ENCODE assay signal across 8 cellular contexts in genomic region chr1:89483010-89483756, GRCh38.
DNase-seq lines count a peak whose midpoint lies in the region; ATAC-seq and TF ChIP-seq lines count a peak whose summit lies in the region.

No MANE protein-coding gene starts in this region.

- no peak overlapping the region for H3K27ac Mint-ChIP-seq in central memory CD8-positive, alpha-beta T cell (ENCODE audit: low read depth)

- peak; percentile 83 for DNase-seq in NCI-H345 treated with DMSO at 0.1 percent for 48 hours (lab: John Stamatoyannopoulos, UW; ENCODE audit: unreplicated experiment)
- peak; percentile 54 for DNase-seq in activated CD4-positive, CD25-positive, alpha-beta regulatory T cell treated with anti-CD3 and anti-CD28 coated beads, Interleukin-2, amount 50 U/mL, for 16 hours (ENCODE audit: low read depth, low spot score)
- peak; percentile 50 to 58 for DNase-seq in central memory CD8-positive, alpha-beta T cell (ENCODE audit: low spot score in 2 of 2)
- peak; percentile 73 for DNase-seq in kidney glomerular epithelial cell (lab: John Stamatoyannopoulos, UW)
- DNase-seq in stimulated activated CD4-positive, alpha-beta T cell treated with anti-CD3 and anti-CD28 coated beads, Interleukin-2, amount 100 ng/mL, for 4 hours (ENCODE audit: low read depth), result peak; percentile 75

- peaks cover 6% of the 10 kb centered on the region for H3K9me3 Mint-ChIP-seq in central memory CD8-positive, alpha-beta T cell

- H3K4me1 ChIP-seq in DOHH2 (ENCODE audit: control insufficient read depth, low read length), result no peaks in the 10 kb centered on the region

- H3K27ac ChIP-seq in DOHH2 (ENCODE audit: low read depth, low read length), result no peak overlapping the region

- H3K4me1 Mint-ChIP-seq in central memory CD8-positive, alpha-beta T cell, result no peaks in the 10 kb centered on the region

- no peak overlapping the region for H3K4me3 Mint-ChIP-seq in central memory CD8-positive, alpha-beta T cell

- TF ChIP-seq CTCF in DOHH2 (IDR thresholded peaks at IDR 0.05; ENCODE audit: low read depth, low read length, poor library complexity, severe bottlenecking), result peak; percentile 82

- H4K20me1 ChIP-seq in DOHH2 (ENCODE audit: control insufficient read depth, insufficient read depth, low read depth, low read length), result no peaks in the 10 kb centered on the region

- no peaks in the 10 kb centered on the region for H3K9me2 ChIP-seq in DOHH2 (replicated peaks; ENCODE audit: control insufficient read depth, low read length)

- H3K4me3 ChIP-seq in DOHH2 (ENCODE audit: low read length), result no peak overlapping the region

- H3K27me3 ChIP-seq in DOHH2 (ENCODE audit: control insufficient read depth, low read length), result no peaks in the 10 kb centered on the region

- H3K4me2 ChIP-seq in DOHH2 (ENCODE audit: low read length), result no peak overlapping the region

- H3F3A ChIP-seq in DOHH2 (ENCODE audit: control insufficient read depth, insufficient read depth), result no peaks in the 10 kb centered on the region

- H3K27me3 Mint-ChIP-seq in central memory CD8-positive, alpha-beta T cell, result no peaks in the 10 kb centered on the region

- H3K79me2 ChIP-seq in DOHH2 (ENCODE audit: control insufficient read depth, low read length), result no peaks in the 10 kb centered on the region

- H3K36me3 ChIP-seq in DOHH2 (ENCODE audit: control insufficient read depth, low read length), result no peaks in the 10 kb centered on the region

- H3K36me3 Mint-ChIP-seq in central memory CD8-positive, alpha-beta T cell (ENCODE audit: insufficient read depth), result no peaks in the 10 kb centered on the region

- ATAC-seq in HG03108 (IDR thresholded peaks at IDR 0.05; ENCODE audit: unreplicated experiment) (peak; percentile 70), HG03460 (IDR thresholded peaks at IDR 0.05; ENCODE audit: unreplicated experiment) (no peak)
- ATAC-seq in central memory CD8-positive, alpha-beta T cell (replicated peaks; ENCODE audit: extremely low read depth, poor library complexity, severe bottlenecking), result peak; percentile 78

- H3K9me3 ChIP-seq in DOHH2 (ENCODE audit: control insufficient read depth, insufficient read depth, low read length), result peaks cover 3% of the 10 kb centered on the region; the same call in 1 of the 2 replicates
